8 cellular contexts compared by ENCODE assay signal in genomic region chr3:50334339-50335075, GRCh38. TPM values are rescaled to one million over a fixed set of nuclear protein-coding genes. Genes with fewer than 3 reads are reported as not detected.
A peak's percentile ranks its signal among the peaks of the same experiment; 100 is the strongest.
DNase-seq lines count a peak whose midpoint lies in the region; ATAC-seq and TF ChIP-seq lines count a peak whose summit lies in the region.

No MANE protein-coding gene starts in this region.

- no TSS peak for BruUV-seq in A673 (replicated peaks; lab: Mats Ljungman, UMichigan)

- H3K27me3 ChIP-seq in BLaER1 (peaks cover 1% of the 10 kb centered on the region; the same call in 1 of the 2 replicates), NT2/D1 (ENCODE audit: insufficient read depth, insufficient read length) (no peaks in the 10 kb centered on the region), duodenal mucosa (ENCODE audit: control insufficient read depth in 1 of 2, insufficient read depth in 2 of 2, low read length in 2 of 2) (no peaks in the 10 kb centered on the region), A673 (replicated peaks; ENCODE audit: insufficient read depth, low read depth, low read length, poor library complexity) (no peaks in the 10 kb centered on the region)

- in situ Hi-C loops in ACHN (cut with HindIII; ENCODE audit: low pct_ligation_motif_present, low pct_unique_long_range_greater_than_20kb, low sequenced_read_pairs): no loop called here

- TF ChIP-seq CTCF in A673 (conservative IDR thresholded peaks at IDR 0.05; ENCODE audit: low read depth, low read length): no peak

- peak overlapping the region; percentile 97 for H3K27ac Mint-ChIP-seq in natural killer cell treated with Interleukin-12 subunit alpha and Interleukin-12 subunit beta and Interleukin-15 and Interleukin-18, amount 100 ng/mL, for 72 hours

- no peaks in the 10 kb centered on the region for H3K9me3 Mint-ChIP-seq in natural killer cell treated with Interleukin-12 subunit alpha and Interleukin-12 subunit beta and Interleukin-15 and Interleukin-18, amount 100 ng/mL, for 72 hours

- intact Hi-C loops in A673 (cut with micrococcal nuclease; ENCODE audit: unreplicated experiment): no loop called here

- H3K27me3 Mint-ChIP-seq in natural killer cell treated with Interleukin-12 subunit alpha and Interleukin-12 subunit beta and Interleukin-15 and Interleukin-18, amount 100 ng/mL, for 72 hours: no peaks in the 10 kb centered on the region

- H3K36me3 ChIP-seq in BLaER1 (peaks cover 67% of the 10 kb centered on the region), NT2/D1 (ENCODE audit: insufficient read depth, insufficient read length, low read length) (peaks cover 69% of the 10 kb centered on the region), duodenal mucosa (ENCODE audit: control insufficient read depth in 1 of 2, insufficient read depth in 2 of 2, low read length in 2 of 2) (peaks cover 25 to 38% of the 10 kb centered on the region in 2 donors), A673 (ENCODE audit: insufficient read depth, low read length, poor library complexity, severe bottlenecking) (peaks cover 16% of the 10 kb centered on the region)

- ATAC-seq in natural killer cell treated with Interleukin-12 subunit alpha and Interleukin-12 subunit beta and Interleukin-15 and Interleukin-18, amount 100 ng/mL, for 72 hours: no peak
- ATAC-seq in esophagus mucosa: no peak

- POLR2A ChIA-PET in A673 (lab: Charles Lee; ENCODE audit: low non-redundant PET): no interaction called here

- peaks cover 46 to 49% of the 10 kb centered on the region in 2 donors for H3K4me1 Mint-ChIP-seq in natural killer cell treated with Interleukin-12 subunit alpha and Interleukin-12 subunit beta and Interleukin-15 and Interleukin-18, amount 100 ng/mL, for 72 hours (ENCODE audit: low read depth in 2 of 2)

- H3K4me2 ChIP-seq in BLaER1: peak overlapping the region; percentile 95

- H3K36me3 Mint-ChIP-seq in natural killer cell treated with Interleukin-12 subunit alpha and Interleukin-12 subunit beta and Interleukin-15 and Interleukin-18, amount 100 ng/mL, for 72 hours: peaks cover 7% of the 10 kb centered on the region

- H3K27ac ChIP-seq in BLaER1 (peak overlapping the region; percentile 32; the same call in 1 of the 2 replicates), duodenal mucosa (ENCODE audit: low read depth, low read length) (peak overlapping the region; percentile 26), A673 (ENCODE audit: low read depth, low read length, poor library complexity, severe bottlenecking) (no peak overlapping the region)

- DNase-seq in NT2/D1 (ENCODE audit: low read depth, low spot score): no peak
- no peak for DNase-seq in natural killer cell treated with Interleukin-12 subunit alpha and Interleukin-12 subunit beta and Interleukin-15 and Interleukin-18, amount 100 ng/mL, for 72 hours (ENCODE audit: low spot score)
- DNase-seq in ureter (ENCODE audit: low spot score): no peak
- no peak for DNase-seq in ACHN
- no peak for DNase-seq in A673 (ENCODE audit: low spot score)

- peak overlapping the region; percentile 94 for H3K9ac ChIP-seq in BLaER1
- peak overlapping the region; percentile 57 for H3K9ac ChIP-seq in NT2/D1 (ENCODE audit: insufficient read length, low read depth)
- H3K9ac ChIP-seq in duodenal mucosa (ENCODE audit: low read depth in 1 of 2, low read length in 2 of 2): peak overlapping the region; percentile 5 to 38

- H3K9me3 ChIP-seq in BLaER1 (no peaks in the 10 kb centered on the region), NT2/D1 (ENCODE audit: insufficient read depth, low read length) (no peaks in the 10 kb centered on the region), duodenal mucosa (ENCODE audit: control insufficient read depth in 1 of 2, low read length in 2 of 2) (no peaks in the 10 kb centered on the region), A673 (ENCODE audit: low read depth, low read length, poor library complexity, severe bottlenecking) (no peaks in the 10 kb centered on the region)

- H3K4me1 ChIP-seq in BLaER1 (peaks cover 50% of the 10 kb centered on the region), NT2/D1 (ENCODE audit: insufficient read depth, insufficient read length) (peaks cover 4% of the 10 kb centered on the region), duodenal mucosa (ENCODE audit: control insufficient read depth in 1 of 2, insufficient read depth in 2 of 2, low read length in 2 of 2) (peaks cover 23 to 45% of the 10 kb centered on the region in 2 donors), A673 (ENCODE audit: insufficient read depth, low read length, poor library complexity, severe bottlenecking) (no peaks in the 10 kb centered on the region)

- H3K4me3 Mint-ChIP-seq in natural killer cell treated with Interleukin-12 subunit alpha and Interleukin-12 subunit beta and Interleukin-15 and Interleukin-18, amount 100 ng/mL, for 72 hours: peak overlapping the region; percentile 97

- H3K4me3 ChIP-seq in BLaER1 (no peak overlapping the region; the same call in 1 of the 2 replicates), NT2/D1 (ENCODE audit: insufficient read length, low read depth) (no peak overlapping the region), duodenal mucosa (ENCODE audit: low read depth in 1 of 2, low read length in 2 of 2) (no peak overlapping the region), A673 (ENCODE audit: low read depth, low read length, poor library complexity, severe bottlenecking) (no peak overlapping the region)

- CTCF ChIA-PET in A673 (lab: Charles Lee): no interaction called here

- peaks cover 76% of the 10 kb centered on the region for H4K20me1 ChIP-seq in BLaER1

RNA-seq across cellular contexts. Expression of gene RASSF1, which starts 6.1 kb away (rescaled TPM):
- 10 to 100 TPM; 48.2 to 65.4 TPM for total RNA-seq in natural killer cell treated with Interleukin-12 subunit alpha and Interleukin-12 subunit beta and Interleukin-15 and Interleukin-18, amount 100 ng/mL, for 72 hours
- total RNA-seq in esophagus mucosa (13.6 TPM), ureter (21.2 TPM), A673 (2021) (10.2 and 14.4 TPM in 2 replicates)

RNA-seq across cellular contexts. Expression of gene TUSC2, which starts 6.5 kb away (rescaled TPM):
- 10 to 100 TPM; 26.9 to 31.9 TPM for total RNA-seq in natural killer cell treated with Interleukin-12 subunit alpha and Interleukin-12 subunit beta and Interleukin-15 and Interleukin-18, amount 100 ng/mL, for 72 hours
- total RNA-seq in esophagus mucosa (12.2 TPM), ureter (24.7 TPM), A673 (2021) (14.6 and 15.2 TPM in 2 replicates)

RNA-seq across cellular contexts. Expression of gene ZMYND10, which starts 11.0 kb away (rescaled TPM):
- 1 to 10 TPM in 1 of 2 donors, under 1 TPM in 1; 0.95 to 1.4 TPM for total RNA-seq in natural killer cell treated with Interleukin-12 subunit alpha and Interleukin-12 subunit beta and Interleukin-15 and Interleukin-18, amount 100 ng/mL, for 72 hours
- total RNA-seq in esophagus mucosa (0.64 TPM), ureter (0.26 TPM), A673 (2021) (0.67 and 1.0 TPM in 2 replicates)

RNA-seq across cellular contexts. Expression of gene HYAL2, which starts 12.0 kb away (rescaled TPM):
- 10 to 100 TPM in 1 of 2 donors, 1 to 10 TPM in 1; 5.6 to 11.1 TPM for total RNA-seq in natural killer cell treated with Interleukin-12 subunit alpha and Interleukin-12 subunit beta and Interleukin-15 and Interleukin-18, amount 100 ng/mL, for 72 hours
- 30.7 TPM for total RNA-seq in esophagus mucosa
- 87.9 TPM for total RNA-seq in ureter
- 17.7 and 18.1 TPM in 2 replicates for total RNA-seq in A673 (2021)

RNA-seq across cellular contexts. Expression of gene NPRL2, which starts 16.1 kb away (rescaled TPM):
- 10 to 100 TPM; 42.3 to 44.6 TPM for total RNA-seq in natural killer cell treated with Interleukin-12 subunit alpha and Interleukin-12 subunit beta and Interleukin-15 and Interleukin-18, amount 100 ng/mL, for 72 hours
- total RNA-seq in esophagus mucosa (11.0 TPM), ureter (20.5 TPM), A673 (2021) (15.2 and 16.0 TPM in 2 replicates)

Comparison
In these comparisons a context has a peak if more than half of its experiments do, and no peak if none do; other contexts are left out.
1. H3K9ac ChIP-seq: peak in every context shown above with its lines; median percentile 94 in BLaER1; 57 in NT2/D1; 22 in duodenal mucosa.